13 cellular contexts compared by ENCODE assay signal in genomic region chr2:136129601-136130000, GRCh38. TPM values are rescaled to one million over a fixed set of nuclear protein-coding genes. Genes with fewer than 3 reads are reported as not detected.
DNase-seq lines count a peak whose midpoint lies in the region; ATAC-seq and TF ChIP-seq lines count a peak whose summit lies in the region.
"Had no signal": no experiment of that assay in that cellular context is flagged by ENCODE, and none has a peak within 500 bp of the region (broad histone marks: within the 10 kb centered on the region; RNA-seq: fewer than 3 reads in every experiment).

No MANE protein-coding gene starts in this region.

- DNase-seq in CD8-positive, alpha-beta T cell, result peak in 4 of 7 experiments; percentile 37 to 72 (median 48)
- peak in 3 of 5 experiments; percentile 9 to 89 (median 87) for DNase-seq in T-helper 2 cell
- peak; percentile 83 to 88 (median 84) for DNase-seq in immature natural killer cell
- no peak for DNase-seq in middle frontal gyrus (ENCODE audit: extremely low spot score, low spot score)
- no peak for DNase-seq in RPMI8226
- DNase-seq in G401 (ENCODE audit: low spot score), result no peak
- no peak for DNase-seq in DMS79 (lab: John Stamatoyannopoulos, UW)
- DNase-seq: COR-L47; mesenchymal stem cell; stimulated activated CD4-positive, alpha-beta T cell treated with anti-CD3 and anti-CD28 coated beads, Interleukin-2, amount 100 ng/mL, for 48 hours had no signal

- no peaks in the 10 kb centered on the region for H3K36me3 Mint-ChIP-seq in CD8-positive, alpha-beta T cell
- no peaks in the 10 kb centered on the region for H3K36me3 Mint-ChIP-seq in immature natural killer cell

- H3K27me3 Mint-ChIP-seq in CD8-positive, alpha-beta T cell (ENCODE audit: low read depth), result no peaks in the 10 kb centered on the region
- H3K27me3 Mint-ChIP-seq in immature natural killer cell (ENCODE audit: low read depth in 3 of 3), result peaks cover 28 to 53% (median 29%) of the 10 kb centered on the region in 3 donors

- H3K4me3 Mint-ChIP-seq in CD8-positive, alpha-beta T cell, result peak overlapping the region; percentile 76
- H3K4me3 Mint-ChIP-seq in immature natural killer cell, result peak overlapping the region; percentile 46 to 79 (median 77)

- H3K4me2 ChIP-seq in BLaER1, result peak overlapping the region; percentile 91

- peaks cover 100% of the 10 kb centered on the region for H3K4me1 ChIP-seq in BLaER1
- peaks cover 90% of the 10 kb centered on the region for H3K4me1 ChIP-seq in CD8-positive, alpha-beta T cell (ENCODE audit: insufficient read depth, low read length)
- H3K4me1 ChIP-seq: prostate gland had no signal

- H3K9me3 ChIP-seq in BLaER1, result no peaks in the 10 kb centered on the region; the same call in 1 of the 2 replicates
- no peaks in the 10 kb centered on the region for H3K9me3 ChIP-seq in CD8-positive, alpha-beta T cell (ENCODE audit: low read length)
- H3K9me3 ChIP-seq: prostate gland had no signal

- no peak overlapping the region for H3K27ac ChIP-seq in BLaER1
- H3K27ac ChIP-seq in CD8-positive, alpha-beta T cell (ENCODE audit: low read depth, low read length), result peak overlapping the region; percentile 98
- H3K27ac ChIP-seq: prostate gland had no signal

- in situ Hi-C loops in G401 (cut with HindIII; ENCODE audit: low sequenced_read_pairs), result no loop called here

- no peaks in the 10 kb centered on the region for H3K36me3 ChIP-seq in BLaER1
- H3K36me3 ChIP-seq in CD8-positive, alpha-beta T cell (ENCODE audit: insufficient read depth, low read length), result no peaks in the 10 kb centered on the region
- H3K36me3 ChIP-seq: prostate gland had no signal

- POLR2A ChIA-PET in CD8-positive, alpha-beta T cell (lab: Charles Lee), result interaction anchor here (0.8 to 12.2 kb wide), 8 partner anchors 10 to 216 kb away, joined by 3 to 328 read pairs (median 4); partner anchors contain the start of genes CXCR4 and DARS1

- no peaks in the 10 kb centered on the region for H4K20me1 ChIP-seq in BLaER1

- peaks cover 96% of the 10 kb centered on the region for H3K4me1 Mint-ChIP-seq in CD8-positive, alpha-beta T cell (ENCODE audit: low read depth)
- peaks cover 92 to 94% of the 10 kb centered on the region in 2 donors for H3K4me1 Mint-ChIP-seq in immature natural killer cell

- peak; percentile 34 for ATAC-seq in CD8-positive, alpha-beta T cell

- H3K27ac Mint-ChIP-seq in CD8-positive, alpha-beta T cell, result peak overlapping the region; percentile 100
- peak overlapping the region; percentile 95 to 99 (median 98) for H3K27ac Mint-ChIP-seq in immature natural killer cell

- H3K9ac ChIP-seq in BLaER1, result no peak overlapping the region

- H3K27me3 ChIP-seq in BLaER1, result peaks cover 6% of the 10 kb centered on the region; the same call in 1 of the 2 replicates
- H3K27me3 ChIP-seq in CD8-positive, alpha-beta T cell (ENCODE audit: insufficient read depth, low read length), result no peaks in the 10 kb centered on the region

- CTCF ChIA-PET in CD8-positive, alpha-beta T cell (lab: Charles Lee), result interaction anchor here (0.7 to 1.2 kb wide), 4 partner anchors 10 to 144 kb away, joined by 3 to 6 read pairs (median 3); no protein-coding TSS in a partner anchor

- H3K4me3 ChIP-seq in BLaER1, result no peak overlapping the region
- H3K4me3 ChIP-seq in CD8-positive, alpha-beta T cell (ENCODE audit: low read depth, low read length), result peak overlapping the region; percentile 18
- H3K4me3 ChIP-seq: prostate gland had no signal

- no peak for TF ChIP-seq CTCF in CD8-positive, alpha-beta T cell (IDR thresholded peaks at IDR 0.05)

- no peaks in the 10 kb centered on the region for H3K9me3 Mint-ChIP-seq in CD8-positive, alpha-beta T cell
- H3K9me3 Mint-ChIP-seq in immature natural killer cell, result no peaks in the 10 kb centered on the region

- intact Hi-C loops in CD8-positive, alpha-beta T cell (cut with DNase I, micrococcal nuclease), result loop anchor here (1.0 to 2.0 kb wide), 3 partner anchors 10 to 144 kb away; partner anchors contain the start of gene DARS1 (in 1 of the 2)

RNA-seq across cellular contexts. Expression of gene CXCR4, which starts 11.7 kb away (rescaled TPM):
- 1,000 to 10,000 TPM; 2,159 to 2,188 TPM for total RNA-seq in CD8-positive, alpha-beta T cell
- 100 to 1,000 TPM; 147 to 758 (median 582) TPM for polyA plus RNA-seq in immature natural killer cell
- total RNA-seq in G401 (2014; rRNA removed; shearing (Covaris generic)), result not detected in 2 replicates
- total RNA-seq: LHCN-M2 had no signal

Comparison
In these comparisons a context has a peak if more than half of its experiments do, and no peak if none do; other contexts are left out.
1. DNase-seq: peak in CD8-positive, alpha-beta T cell (4 of 7), T-helper 2 cell (3 of 5) and immature natural killer cell (3 of 3); none in middle frontal gyrus (single experiment), RPMI8226 (single experiment), G401 (single experiment) and DMS79 (single experiment).
2. RNA of gene CXCR4, which starts 11.7 kb away (total RNA-seq): 2,159 to 2,188 TPM in CD8-positive, alpha-beta T cell; not detected in G401; every median in the first group is over 1,000 times any median in the second.